Comparison of ENCODE assay signal across 10 cellular contexts in genomic region chr11:124738713-124739478, GRCh38. TPM values are rescaled to one million over a fixed set of nuclear protein-coding genes. Genes with fewer than 3 reads are reported as not detected.
DNase-seq lines count a peak whose midpoint lies in the region; ATAC-seq and TF ChIP-seq lines count a peak whose summit lies in the region.
"Had no signal": no experiment of that assay in that cellular context is flagged by ENCODE, and none has a peak within 500 bp of the region (broad histone marks: within the 10 kb centered on the region; RNA-seq: fewer than 3 reads in every experiment).

No MANE protein-coding gene starts in this region.

- peaks cover 5% of the 10 kb centered on the region for H3K27me3 ChIP-seq in ACC112 (ENCODE audit: insufficient read depth, low read length)

- TF ChIP-seq CTCF in HFF-Myc (IDR thresholded peaks at IDR 0.05; ENCODE audit: low read depth, low read length, missing control alignments) = no peak
- no peak for TF ChIP-seq CTCF in brain (conservative IDR thresholded peaks at IDR 0.05)
- no peak for TF ChIP-seq CTCF in mesothelial cell of epicardium (IDR thresholded peaks at IDR 0.05; ENCODE audit: unreplicated experiment)

- peak overlapping the region; percentile 96 for H2AFZ ChIP-seq in ACC112 (ENCODE audit: low read length, unreplicated experiment)

- ATAC-seq in HG02884 (IDR thresholded peaks at IDR 0.05; ENCODE audit: unreplicated experiment) (no peak), GM18502 (IDR thresholded peaks at IDR 0.05; ENCODE audit: poor library complexity, unreplicated experiment) (no peak), HG03196 (IDR thresholded peaks at IDR 0.05; ENCODE audit: unreplicated experiment) (no peak)

- no peaks in the 10 kb centered on the region for H3K36me3 Mint-ChIP-seq in brain
- H3K36me3 Mint-ChIP-seq in mesothelial cell of epicardium = no peaks in the 10 kb centered on the region

- H3K4me1 ChIP-seq in ACC112 (ENCODE audit: control insufficient read depth, insufficient read depth, low read length, unreplicated experiment) = peaks cover 11% of the 10 kb centered on the region

- H3K27ac Mint-ChIP-seq in brain = peak overlapping the region in 3 of 5 experiments; percentile 3 to 83 (median 14)
- no peak overlapping the region for H3K27ac Mint-ChIP-seq in mesothelial cell of epicardium

- H3K4me1 Mint-ChIP-seq in brain (peaks cover 54% of the 10 kb centered on the region), mesothelial cell of epicardium (peaks cover 8% of the 10 kb centered on the region)

- no peaks in the 10 kb centered on the region for H3K36me3 ChIP-seq in ACC112 (ENCODE audit: insufficient read depth, low read length)
- H3K36me3 ChIP-seq: right atrium auricular region had no signal

- DNase-seq in HFF-Myc (ENCODE audit: extremely low read depth, low read depth) = no peak
- DNase-seq in mesothelial cell of epicardium (ENCODE audit: low spot score in 2 of 2, unreplicated experiment in 2 of 2) = no peak
- DNase-seq in HUDEP-2 (lab: John Stamatoyannopoulos, UW; ENCODE audit: unreplicated experiment in 76 of 76) = no peak

- H3K27me3 Mint-ChIP-seq in brain (peaks cover 63% of the 10 kb centered on the region), mesothelial cell of epicardium (ENCODE audit: low read depth) (peaks cover 98% of the 10 kb centered on the region)

- H3K4me3 ChIP-seq in ACC112 (ENCODE audit: low read depth, low read length) = peak overlapping the region; percentile 75
- peak overlapping the region; percentile 52 for H3K4me3 ChIP-seq in HFF-Myc (replicated peaks; ENCODE audit: low read depth, low read length)

- H3K79me2 ChIP-seq in ACC112 (ENCODE audit: control insufficient read depth, insufficient read depth, low read length, unreplicated experiment) = no peaks in the 10 kb centered on the region

- peak overlapping the region; percentile 79 to 84 (median 81) for H3K4me3 Mint-ChIP-seq in brain
- peak overlapping the region; percentile 67 for H3K4me3 Mint-ChIP-seq in mesothelial cell of epicardium

- no peak overlapping the region for H3K27ac ChIP-seq in ACC112 (ENCODE audit: low read depth, low read length)

- H3K9me3 Mint-ChIP-seq in brain (peaks cover 0 to 5% (median 0%) of the 10 kb centered on the region in 5 experiments), mesothelial cell of epicardium (no peaks in the 10 kb centered on the region)

RNA-seq across cellular contexts. Expression of gene NRGN, which starts 0.8 kb away (rescaled TPM):
- polyA plus RNA-seq in brain (ENCODE audit: insufficient read depth, low read depth, low replicate concordance) = 643 TPM
- total RNA-seq in mesothelial cell of epicardium = 2.7 to 2.9 TPM (median 2.7 TPM) in 3 replicates

RNA-seq across cellular contexts. Expression of gene VSIG2, which starts 13.2 kb away (rescaled TPM):
- not detected for polyA plus RNA-seq in brain (ENCODE audit: insufficient read depth, low read depth, low replicate concordance)
- 0.25 to 0.66 TPM (median 0.44 TPM) in 3 replicates for total RNA-seq in mesothelial cell of epicardium
- total RNA-seq: HT1080 had no signal

RNA-seq across cellular contexts. Expression of gene ESAM, which starts 23.2 kb away (rescaled TPM):
- 42.0 TPM for polyA plus RNA-seq in brain (ENCODE audit: insufficient read depth, low read depth, low replicate concordance)
- total RNA-seq in mesothelial cell of epicardium = 0.85 to 1.1 TPM (median 0.95 TPM) in 3 replicates
